In the genomic region with DNA sequence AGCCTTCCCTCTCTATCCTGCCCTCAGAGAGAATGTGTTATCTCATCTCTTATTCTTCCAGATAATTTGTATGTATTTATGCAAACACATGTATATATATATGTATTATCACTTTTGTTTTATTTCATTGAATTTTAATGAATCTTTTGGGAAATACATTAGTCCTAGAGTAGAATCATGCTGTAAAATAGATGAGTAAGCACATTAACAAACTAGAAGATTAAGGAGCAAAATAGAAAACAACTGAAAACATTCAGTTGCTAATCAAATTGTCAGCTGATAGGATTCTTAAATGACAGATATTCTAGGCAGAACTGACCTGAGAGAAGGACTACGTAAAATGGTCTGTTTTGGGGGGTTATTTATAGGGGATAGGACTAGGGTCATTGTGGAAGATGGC, we compare ENCODE assay signal across 2 cellular contexts.
TF ChIP-seq lines count a peak whose summit lies in the region.

No MANE protein-coding gene starts in this region.

TF ChIP-seq in A549, 52 proteins besides CTCF, POLR2A, EP300 and RAD21:
- TF ChIP-seq MAFK (IDR thresholded peaks at IDR 0.05; ENCODE audit: partially characterized antibody) (peak; percentile 86), JUN (IDR thresholded peaks at IDR 0.05) (no peak)

TF ChIP-seq in K562, 482 proteins besides CTCF, POLR2A, EP300 and RAD21:
- TF ChIP-seq ZKSCAN3 (CRISPR knock-in tag; IDR thresholded peaks at IDR 0.05) (no peak), NR3C1 (CRISPR knock-in tag; IDR thresholded peaks at IDR 0.05) (no peak), FOSL1 (tag; conservative IDR thresholded peaks at IDR 0.05) (no peak), C11orf30 (IDR thresholded peaks at IDR 0.05; ENCODE audit: low read depth) (peak; percentile 57), ZNF695 (CRISPR knock-in tag; IDR thresholded peaks at IDR 0.05) (no peak), POLR3G (IDR thresholded peaks at IDR 0.05; ENCODE audit: extremely low read depth, insufficient read length, insufficient replicate concordance) (no peak), CREBBP (IDR thresholded peaks at IDR 0.05; ENCODE audit: low read depth, low read length) (no peak), TAF1 (IDR thresholded peaks at IDR 0.05; ENCODE audit: control insufficient read depth, extremely low read depth, insufficient read depth, low read length, severe bottlenecking) (no peak), ZBTB49 (CRISPR knock-in tag; IDR thresholded peaks at IDR 0.05; ENCODE audit: borderline replicate concordance) (no peak), RBM14 (IDR thresholded peaks at IDR 0.05; ENCODE audit: borderline replicate concordance, insufficient read depth, low read depth, low read length) (no peak), ZNF316 (IDR thresholded peaks at IDR 0.05) (peak; percentile 80), HLTF (IDR thresholded peaks at IDR 0.05) (no peak), MAFG (tag; conservative IDR thresholded peaks at IDR 0.05) (peak; percentile 55; the same call in 1 of the 2 replicates), HNRNPLL (IDR thresholded peaks at IDR 0.05; ENCODE audit: low read depth, low read length, poor library complexity, severe bottlenecking) (no peak)
- TF ChIP-seq, protein P1, sequence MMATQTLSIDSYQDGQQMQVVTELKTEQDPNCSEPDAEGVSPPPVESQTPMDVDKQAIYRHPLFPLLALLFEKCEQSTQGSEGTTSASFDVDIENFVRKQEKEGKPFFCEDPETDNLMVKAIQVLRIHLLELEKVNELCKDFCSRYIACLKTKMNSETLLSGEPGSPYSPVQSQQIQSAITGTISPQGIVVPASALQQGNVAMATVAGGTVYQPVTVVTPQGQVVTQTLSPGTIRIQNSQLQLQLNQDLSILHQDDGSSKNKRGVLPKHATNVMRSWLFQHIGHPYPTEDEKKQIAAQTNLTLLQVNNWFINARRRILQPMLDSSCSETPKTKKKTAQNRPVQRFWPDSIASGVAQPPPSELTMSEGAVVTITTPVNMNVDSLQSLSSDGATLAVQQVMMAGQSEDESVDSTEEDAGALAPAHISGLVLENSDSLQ (IDR thresholded peaks at IDR 0.05): no peak
